Comparison of ENCODE assay signal across 14 cellular contexts in the genomic region with DNA sequence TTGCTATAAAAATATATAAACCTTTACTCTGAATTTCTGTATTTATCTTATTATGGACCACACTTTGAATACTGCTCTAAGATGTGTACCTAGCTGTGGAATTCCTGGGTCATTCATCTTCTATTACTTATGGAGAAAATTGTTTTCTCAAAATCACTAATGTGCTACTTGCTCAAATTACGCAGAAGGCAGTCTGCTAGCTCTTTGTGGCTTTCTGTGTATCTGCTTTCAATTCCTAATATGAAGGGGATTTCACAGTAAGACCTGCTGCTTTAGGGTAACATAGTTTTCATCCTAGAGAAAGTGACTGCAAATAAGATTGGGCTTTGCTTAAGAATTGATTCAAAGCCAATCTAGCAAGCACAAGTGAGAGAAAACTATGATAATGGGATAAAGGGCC.
DNase-seq lines count a peak whose midpoint lies in the region; ATAC-seq, FAIRE-seq and TF ChIP-seq lines count a peak whose summit lies in the region.
"Had no signal": no experiment of that assay in that cellular context is flagged by ENCODE, and none has a peak within 500 bp of the region (broad histone marks: within the 10 kb centered on the region; RNA-seq: fewer than 3 reads in every experiment).

No MANE protein-coding gene starts in this region.

- no peak overlapping the region for H3K27ac ChIP-seq in upper lobe of right lung
- H3K27ac ChIP-seq: dorsolateral prefrontal cortex, vagina had no signal

- peaks cover 58% of the 10 kb centered on the region for H3K4me1 Mint-ChIP-seq in activated CD8-positive, alpha-beta T cell treated with anti-CD3 and anti-CD28 coated beads, Interleukin-2, amount 10 ng/mL, durations not matched to agents 7 days and 5 days (ENCODE audit: low read depth)

- TF ChIP-seq CTCF in GM13977 (IDR thresholded peaks at IDR 0.05; ENCODE audit: extremely low read depth, insufficient read depth, missing control alignments) (no peak), upper lobe of right lung (IDR thresholded peaks at IDR 0.05) (no peak)

- no peaks in the 10 kb centered on the region for H3K9me3 Mint-ChIP-seq in activated CD8-positive, alpha-beta T cell treated with anti-CD3 and anti-CD28 coated beads, Interleukin-2, amount 10 ng/mL, durations not matched to agents 7 days and 5 days (ENCODE audit: insufficient read depth)
- H3K9me3 Mint-ChIP-seq: neural crest cell had no signal

- H3K4me3 Mint-ChIP-seq in activated CD8-positive, alpha-beta T cell treated with anti-CD3 and anti-CD28 coated beads, Interleukin-2, amount 10 ng/mL, durations not matched to agents 7 days and 5 days, result peak overlapping the region; percentile 50
- H3K4me3 Mint-ChIP-seq: neural crest cell had no signal

- H3K4me3 ChIP-seq in upper lobe of right lung, result no peak overlapping the region
- H3K4me3 ChIP-seq: dorsolateral prefrontal cortex, vagina had no signal

- no peaks in the 10 kb centered on the region for H3K36me3 ChIP-seq in upper lobe of right lung
- H3K36me3 ChIP-seq: vagina had no signal

- intact Hi-C loops in upper lobe of right lung (cut with DNase I), result no loop called here

- H3K9me3 ChIP-seq in upper lobe of right lung, result no peaks in the 10 kb centered on the region
- H3K9me3 ChIP-seq: vagina had no signal

- no peaks in the 10 kb centered on the region for H3K4me1 ChIP-seq in upper lobe of right lung
- H3K4me1 ChIP-seq: vagina had no signal

- POLR2A ChIA-PET in activated CD8-positive, alpha-beta T cell treated with anti-CD3 and anti-CD28 coated beads, Interleukin-2, amount 10 ng/mL, durations not matched to agents 7 days and 5 days (lab: Charles Lee), result interaction anchor here (0.9 to 1.5 kb wide), 4 partner anchors 115 to 268 kb away, joined by 3 to 8 read pairs (median 4); a partner anchor contains a TSS

- ATAC-seq in GM19395 (IDR thresholded peaks at IDR 0.05; ENCODE audit: unreplicated experiment) (peak; percentile 55), HG03039 (IDR thresholded peaks at IDR 0.05; ENCODE audit: unreplicated experiment) (peak; percentile 61), upper lobe of right lung (no peak), HG02840 (IDR thresholded peaks at IDR 0.05; ENCODE audit: low FRiP score, unreplicated experiment) (no peak)
- peak; percentile 34 for ATAC-seq in activated CD8-positive, alpha-beta T cell treated with anti-CD3 and anti-CD28 coated beads, Interleukin-2, amount 10 ng/mL, durations not matched to agents 7 days and 5 days
- ATAC-seq: Right ventricle myocardium inferior had no signal

- H3K27ac Mint-ChIP-seq in activated CD8-positive, alpha-beta T cell treated with anti-CD3 and anti-CD28 coated beads, Interleukin-2, amount 10 ng/mL, durations not matched to agents 7 days and 5 days, result peak overlapping the region; percentile 81

- CTCF ChIA-PET in activated CD8-positive, alpha-beta T cell treated with anti-CD3 and anti-CD28 coated beads, Interleukin-2, amount 10 ng/mL, durations not matched to agents 7 days and 5 days (lab: Charles Lee), result interaction anchor here (0.8 to 7.1 kb wide), 2 partner anchors 21 to 138 kb away, joined by 3 to 41 read pairs; no protein-coding TSS in a partner anchor

- in situ Hi-C loops in GM13977 (cut with MboI; ENCODE audit: low pct_unique_long_range_greater_than_20kb, low sequenced_read_pairs, unreplicated experiment), result loop anchor here (25.0 kb wide), 1 partner anchor 231 kb away; no protein-coding TSS in a partner anchor

- DNase-seq in GM13977 (ENCODE audit: low spot score), result peak; percentile 17
- no peak for DNase-seq in activated CD8-positive, alpha-beta T cell treated with anti-CD3 and anti-CD28 coated beads, Interleukin-2, amount 10 ng/mL, durations not matched to agents 7 days and 5 days
- DNase-seq in stimulated activated CD4-positive, alpha-beta T cell treated with anti-CD3 and anti-CD28 coated beads, Interleukin-2, amount 100 ng/mL, for 24 hours, result no peak
- no peak for DNase-seq in upper lobe of right lung
- DNase-seq in RCC 7860 (ENCODE audit: low spot score), result no peak
- DNase-seq: dorsolateral prefrontal cortex; stimulated activated CD4-positive, alpha-beta T cell treated with anti-CD3 and anti-CD28 coated beads, Interleukin-4, amount 100 ng/mL, for 24 hours had no signal

- H3K27me3 ChIP-seq in upper lobe of right lung, result no peaks in the 10 kb centered on the region
- H3K27me3 ChIP-seq: dorsolateral prefrontal cortex, vagina had no signal

- no peaks in the 10 kb centered on the region for H3K27me3 Mint-ChIP-seq in activated CD8-positive, alpha-beta T cell treated with anti-CD3 and anti-CD28 coated beads, Interleukin-2, amount 10 ng/mL, durations not matched to agents 7 days and 5 days (ENCODE audit: low read depth)

- no peak for FAIRE-seq in RCC 7860 (lab: Jason Lieb, UNC)
- FAIRE-seq: H1 had no signal

- peaks cover 20% of the 10 kb centered on the region for H3K36me3 Mint-ChIP-seq in activated CD8-positive, alpha-beta T cell treated with anti-CD3 and anti-CD28 coated beads, Interleukin-2, amount 10 ng/mL, durations not matched to agents 7 days and 5 days (ENCODE audit: low read depth)

Comparison
In these comparisons a context has a peak if more than half of its experiments do, and no peak if none do; other contexts are left out.
1. ATAC-seq: peak in GM19395 (single experiment), HG03039 (single experiment) and activated CD8-positive, alpha-beta T cell treated with anti-CD3 and anti-CD28 coated beads, Interleukin-2, amount 10 ng/mL, durations not matched to agents 7 days and 5 days (single experiment); none in upper lobe of right lung (single experiment) and HG02840 (single experiment).